ENCODE assay signal across 11 cellular contexts in genomic region chr18:4107049-4107459, GRCh38.
DNase-seq lines count a peak whose midpoint lies in the region; ATAC-seq and TF ChIP-seq lines count a peak whose summit lies in the region.
"Had no signal": no experiment of that assay in that cellular context is flagged by ENCODE, and none has a peak within 500 bp of the region (broad histone marks: within the 10 kb centered on the region; RNA-seq: fewer than 3 reads in every experiment).

No MANE protein-coding gene starts in this region.

- H3K4me2 ChIP-seq in Karpas-422 (ENCODE audit: low read depth, low read length, poor library complexity, severe bottlenecking) = no peak overlapping the region
- H3K4me2 ChIP-seq: KMS-11 had no signal

- in situ Hi-C loops in SK-MEL-5 (cut with HindIII; ENCODE audit: low pct_unique_long_range_greater_than_20kb, low sequenced_read_pairs) = no loop called here

- H3K4me3 ChIP-seq in Karpas-422 (ENCODE audit: low read length) = no peak overlapping the region

- H4K20me1 ChIP-seq in Karpas-422 (ENCODE audit: insufficient read depth, low read depth, low read length) = no peaks in the 10 kb centered on the region

- H3K9me2 ChIP-seq in Karpas-422 (replicated peaks; ENCODE audit: insufficient read depth, low read length) = no peaks in the 10 kb centered on the region

- H3K4me3 Mint-ChIP-seq in osteocyte (ENCODE audit: unreplicated experiment) = peak overlapping the region; percentile 45
- H3K4me3 Mint-ChIP-seq: activated naive CD4-positive, alpha-beta T cell treated with anti-CD3 and anti-CD28 coated beads, Interleukin-2, amount 10 ng/mL, durations not matched to agents 7 days and 5 days; T-cell had no signal

- H3K9me3 Mint-ChIP-seq in osteocyte (ENCODE audit: unreplicated experiment) = no peaks in the 10 kb centered on the region
- H3K9me3 Mint-ChIP-seq: activated naive CD4-positive, alpha-beta T cell treated with anti-CD3 and anti-CD28 coated beads, Interleukin-2, amount 10 ng/mL, durations not matched to agents 7 days and 5 days; T-cell had no signal

- peaks cover 12% of the 10 kb centered on the region for H3K27me3 Mint-ChIP-seq in osteocyte (ENCODE audit: unreplicated experiment)
- H3K27me3 Mint-ChIP-seq: activated naive CD4-positive, alpha-beta T cell treated with anti-CD3 and anti-CD28 coated beads, Interleukin-2, amount 10 ng/mL, durations not matched to agents 7 days and 5 days had no signal

- no peak overlapping the region for H3K9ac ChIP-seq in Karpas-422 (ENCODE audit: low read length)
- H3K9ac ChIP-seq: KMS-11 had no signal

- H3K9me3 ChIP-seq in Karpas-422 (ENCODE audit: low read length) = no peaks in the 10 kb centered on the region

- TF ChIP-seq CTCF in osteocyte (IDR thresholded peaks at IDR 0.05) = no peak

- DNase-seq in Ammon's horn (ENCODE audit: low spot score) (peak; percentile 28), SK-MEL-5 (ENCODE audit: low read depth, low spot score) (peak; percentile 71), fibroblast of peridontal ligament (ENCODE audit: extremely low read depth) (peak; percentile 10), osteocyte (ENCODE audit: extremely low spot score, unreplicated experiment) (no peak), Karpas-422 (no peak), DMS153 treated with DMSO at 0.1 percent for 48 hours (lab: John Stamatoyannopoulos, UW; ENCODE audit: unreplicated experiment) (no peak)

- no peak overlapping the region for H3K27ac ChIP-seq in Karpas-422 (ENCODE audit: low read length)
- H3K27ac ChIP-seq: KMS-11 had no signal

- no peak overlapping the region for H2AFZ ChIP-seq in Karpas-422 (ENCODE audit: low read length)

- no peaks in the 10 kb centered on the region for H3K27me3 ChIP-seq in Karpas-422 (ENCODE audit: low read length)

- no peaks in the 10 kb centered on the region for H3K4me1 ChIP-seq in Karpas-422 (ENCODE audit: low read length)

- H3K4me1 Mint-ChIP-seq in osteocyte (ENCODE audit: unreplicated experiment) = peaks cover 7% of the 10 kb centered on the region
- H3K4me1 Mint-ChIP-seq: activated naive CD4-positive, alpha-beta T cell treated with anti-CD3 and anti-CD28 coated beads, Interleukin-2, amount 10 ng/mL, durations not matched to agents 7 days and 5 days had no signal

- no peak overlapping the region for H3K27ac Mint-ChIP-seq in osteocyte (ENCODE audit: unreplicated experiment)
- H3K27ac Mint-ChIP-seq: activated naive CD4-positive, alpha-beta T cell treated with anti-CD3 and anti-CD28 coated beads, Interleukin-2, amount 10 ng/mL, durations not matched to agents 7 days and 5 days; T-cell had no signal

- H3K36me3 Mint-ChIP-seq in osteocyte (ENCODE audit: unreplicated experiment) = no peaks in the 10 kb centered on the region
- H3K36me3 Mint-ChIP-seq: activated naive CD4-positive, alpha-beta T cell treated with anti-CD3 and anti-CD28 coated beads, Interleukin-2, amount 10 ng/mL, durations not matched to agents 7 days and 5 days; T-cell had no signal

- no peaks in the 10 kb centered on the region for H3K79me2 ChIP-seq in Karpas-422 (ENCODE audit: low read length)

- no peak for ATAC-seq in HG03095 (IDR thresholded peaks at IDR 0.05; ENCODE audit: unreplicated experiment)
- no peak for ATAC-seq in HG03159 (IDR thresholded peaks at IDR 0.05; ENCODE audit: unreplicated experiment)

- H3K36me3 ChIP-seq in Karpas-422 (ENCODE audit: insufficient read depth, low read length) = no peaks in the 10 kb centered on the region

Comparison
In these comparisons a context has a peak if more than half of its experiments do, and no peak if none do; other contexts are left out.
1. DNase-seq: peak in Ammon's horn (single experiment), SK-MEL-5 (single experiment) and fibroblast of peridontal ligament (single experiment); none in osteocyte (single experiment), Karpas-422 (single experiment) and DMS153 treated with DMSO at 0.1 percent for 48 hours (single experiment).